ENCODE assay signal across 9 cellular contexts in genomic region chr2:223760838-223761502, GRCh38.
A peak's percentile ranks its signal among the peaks of the same experiment; 100 is the strongest.
DNase-seq lines count a peak whose midpoint lies in the region; TF ChIP-seq lines count a peak whose summit lies in the region.
"Had no signal": no experiment of that assay in that cellular context is flagged by ENCODE, and none has a peak within 500 bp of the region (broad histone marks: within the 10 kb centered on the region; RNA-seq: fewer than 3 reads in every experiment).

No MANE protein-coding gene starts in this region.

- DNase-seq in GM23248 (peak; percentile 96), foreskin fibroblast (peak; percentile 87 to 92), NCI-H1417 treated with DMSO at 0.1 percent for 48 hours (lab: John Stamatoyannopoulos, UW) (no peak), NCI-H2107 (lab: John Stamatoyannopoulos, UW) (no peak)
- peak; percentile 15 for DNase-seq in activated CD8-positive, alpha-beta memory T cell treated with anti-CD3 and anti-CD28 coated beads, Interleukin-2, amount 50 U/mL, for 24 hours (ENCODE audit: extremely low read depth)
- peak; percentile 56 to 58 for DNase-seq in stimulated activated CD8-positive, alpha-beta memory T cell treated with anti-CD3 and anti-CD28 coated beads, Interleukin-15, amount 100 ng/mL, for 48 hours (ENCODE audit: low read depth in 2 of 2)

- H3K27ac ChIP-seq in GM23248 (peak overlapping the region; percentile 47), KMS-11 (peak overlapping the region; percentile 45)
- H3K27ac ChIP-seq: cardiac muscle cell had no signal

- H3K4me2 ChIP-seq in GM23248 (ENCODE audit: unreplicated experiment) (peak overlapping the region; percentile 17), KMS-11 (peak overlapping the region; percentile 28)

- H3K4me3 ChIP-seq in GM23248, result no peak overlapping the region
- no peak overlapping the region for H3K4me3 ChIP-seq in KMS-11 (IDR thresholded peaks at IDR 0.05; ENCODE audit: insufficient read depth, low read depth, low read length)
- H3K4me3 ChIP-seq in foreskin fibroblast (ENCODE audit: low read depth in 1 of 2, low read length in 2 of 2), result no peak overlapping the region
- H3K4me3 ChIP-seq: cardiac muscle cell had no signal

- H3K9ac ChIP-seq in GM23248, result no peak overlapping the region
- H3K9ac ChIP-seq in KMS-11, result no peak overlapping the region

- peak; percentile 59 for TF ChIP-seq CTCF in GM12873 (IDR thresholded peaks at IDR 0.05; ENCODE audit: insufficient read depth, low read depth, low read length, missing control alignments)
- no peak; the same call in 1 of the 2 replicates for TF ChIP-seq CTCF in KMS-11 (conservative IDR thresholded peaks at IDR 0.05; ENCODE audit: low read depth, low read length)
- no peak for TF ChIP-seq CTCF in foreskin fibroblast (IDR thresholded peaks at IDR 0.05; ENCODE audit: low read depth, low read length)

- WGBS in GM23248 (ENCODE audit: low coverage in 1 of 2, low lambda C conversion rate in 2 of 2, missing lambda C conversion rate in 2 of 2), 2 experiments, result 55 to 60% methylated on average over 8 of the region's 8 CpGs

- H2AFZ ChIP-seq in GM23248 (no peak overlapping the region), KMS-11 (ENCODE audit: low read depth) (no peak overlapping the region)

- H3K79me2 ChIP-seq in GM23248 (ENCODE audit: insufficient read depth) (no peaks in the 10 kb centered on the region), KMS-11 (ENCODE audit: insufficient read depth, low read depth) (no peaks in the 10 kb centered on the region)

- H3K9me3 ChIP-seq in GM23248 (ENCODE audit: low read depth), result no peaks in the 10 kb centered on the region

- H3K4me1 ChIP-seq in GM23248 (ENCODE audit: insufficient read depth), result peaks cover 23% of the 10 kb centered on the region
- H3K4me1 ChIP-seq in KMS-11 (ENCODE audit: low read depth, poor library complexity, severe bottlenecking), result peaks cover 36% of the 10 kb centered on the region

- H3K27me3 ChIP-seq in GM23248 (replicated peaks; ENCODE audit: insufficient read depth), result no peaks in the 10 kb centered on the region
- no peaks in the 10 kb centered on the region for H3K27me3 ChIP-seq in KMS-11 (ENCODE audit: insufficient read depth, low read depth)
- H3K27me3 ChIP-seq: cardiac muscle cell had no signal

- H3K9me2 ChIP-seq in GM23248 (ENCODE audit: insufficient read depth), result no peaks in the 10 kb centered on the region

- no peaks in the 10 kb centered on the region for H3K36me3 ChIP-seq in GM23248 (ENCODE audit: low read depth)
- no peaks in the 10 kb centered on the region for H3K36me3 ChIP-seq in KMS-11 (ENCODE audit: insufficient read depth)
- H3K36me3 ChIP-seq: cardiac muscle cell had no signal

- H3F3A ChIP-seq in GM23248 (ENCODE audit: insufficient read depth), result peaks cover 15% of the 10 kb centered on the region; the same call in 1 of the 2 replicates

- in situ Hi-C loops in GM23248 (cut with MboI), result no loop called here

- no peaks in the 10 kb centered on the region for H4K20me1 ChIP-seq in GM23248 (ENCODE audit: insufficient read depth)
- no peaks in the 10 kb centered on the region for H4K20me1 ChIP-seq in KMS-11 (ENCODE audit: insufficient read depth)

Comparison
In these comparisons a context has a peak if more than half of its experiments do, and no peak if none do; other contexts are left out.
1. DNase-seq: peak in GM23248 (single experiment), activated CD8-positive, alpha-beta memory T cell treated with anti-CD3 and anti-CD28 coated beads, Interleukin-2, amount 50 U/mL, for 24 hours (single experiment), foreskin fibroblast (2 of 2) and stimulated activated CD8-positive, alpha-beta memory T cell treated with anti-CD3 and anti-CD28 coated beads, Interleukin-15, amount 100 ng/mL, for 48 hours (2 of 2); none in NCI-H1417 treated with DMSO at 0.1 percent for 48 hours (single experiment) and NCI-H2107 (single experiment).